Comparison of ENCODE assay signal across 8 cellular contexts in the genomic region with DNA sequence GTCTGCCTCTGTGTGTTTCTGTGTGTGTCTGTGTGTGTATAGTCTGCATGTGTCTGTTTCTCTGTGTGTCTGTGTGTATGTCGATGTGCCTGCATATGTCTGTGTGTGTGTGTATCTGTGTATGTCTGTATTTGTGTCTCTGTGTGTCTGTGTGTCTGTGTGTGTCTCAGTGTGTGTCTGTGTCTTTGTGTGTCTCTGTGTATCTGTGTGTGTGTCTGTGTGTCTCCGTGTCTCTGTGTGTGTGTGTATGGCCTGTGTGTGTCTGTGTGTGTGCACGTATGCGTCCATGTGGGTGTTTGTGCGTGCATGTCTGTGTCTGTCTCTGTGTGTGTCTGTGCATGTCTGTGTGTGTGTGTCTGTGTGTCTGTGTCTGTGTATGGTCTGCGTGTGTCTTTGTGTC. TPM values are rescaled to one million over a fixed set of nuclear protein-coding genes. Genes with fewer than 3 reads are reported as not detected.
DNase-seq lines count a peak whose midpoint lies in the region; ATAC-seq and TF ChIP-seq lines count a peak whose summit lies in the region.

No MANE protein-coding gene starts in this region.

- no peak overlapping the region for H3K27ac ChIP-seq in left ventricle myocardium inferior (replicated peaks)
- no peak overlapping the region for H3K27ac ChIP-seq in mesodermal cell (ENCODE audit: low read depth, low read length, severe bottlenecking)
- no peak overlapping the region for H3K27ac ChIP-seq in upper lobe of right lung

- H3K9me3 ChIP-seq in left ventricle myocardium inferior (replicated peaks), result no peaks in the 10 kb centered on the region
- H3K9me3 ChIP-seq in mesodermal cell (ENCODE audit: control insufficient read depth, low read length), result no peaks in the 10 kb centered on the region
- H3K9me3 ChIP-seq in upper lobe of right lung, result no peaks in the 10 kb centered on the region

- H3K4me3 ChIP-seq in left ventricle myocardium inferior, result peak overlapping the region; percentile 77
- H3K4me3 ChIP-seq in cardiac fibroblast (replicated peaks in 1 of 2; ENCODE audit: low read depth in 2 of 2, low read length in 2 of 2), result peak overlapping the region; percentile 64 to 73
- peak overlapping the region; percentile 53 for H3K4me3 ChIP-seq in mesodermal cell (ENCODE audit: extremely low read depth, insufficient read depth, low read length, poor library complexity, severe bottlenecking)
- peak overlapping the region; percentile 60 for H3K4me3 ChIP-seq in upper lobe of right lung

- peaks cover 3% of the 10 kb centered on the region for H3K27me3 ChIP-seq in left ventricle myocardium inferior (ENCODE audit: low read depth)
- no peaks in the 10 kb centered on the region for H3K27me3 ChIP-seq in upper lobe of right lung

- DNase-seq in left ventricle myocardium inferior, result no peak
- no peak for DNase-seq in cardiac septum (ENCODE audit: low spot score)
- DNase-seq in cardiac fibroblast (ENCODE audit: low read depth in 2 of 2), result no peak
- no peak for DNase-seq in upper lobe of right lung
- no peak for DNase-seq in NCI-H345 (lab: John Stamatoyannopoulos, UW)

- intact Hi-C loops in left ventricle myocardium inferior (cut with micrococcal nuclease), result no loop called here
- intact Hi-C loops in cardiac septum (cut with DNase I), result no loop called here
- intact Hi-C loops in upper lobe of right lung (cut with DNase I), result no loop called here

- peaks cover 18% of the 10 kb centered on the region for H3K4me1 ChIP-seq in left ventricle myocardium inferior
- H3K4me1 ChIP-seq in mesodermal cell (ENCODE audit: control insufficient read depth, insufficient read depth, low read length, poor library complexity, severe bottlenecking), result peaks cover 4% of the 10 kb centered on the region
- peaks cover 11% of the 10 kb centered on the region for H3K4me1 ChIP-seq in upper lobe of right lung

- H3K36me3 ChIP-seq in left ventricle myocardium inferior, result no peaks in the 10 kb centered on the region
- no peaks in the 10 kb centered on the region for H3K36me3 ChIP-seq in mesodermal cell (ENCODE audit: control insufficient read depth, insufficient read depth, low read length)
- no peaks in the 10 kb centered on the region for H3K36me3 ChIP-seq in upper lobe of right lung

- 58 to 66% methylated on average over 6 of the region's 6 CpGs for WGBS in mesodermal cell (ENCODE audit: insufficient coverage in 2 of 2), 2 experiments

- ATAC-seq in upper lobe of right lung, result no peak
- no peak for ATAC-seq in HG02759 (IDR thresholded peaks at IDR 0.05; ENCODE audit: unreplicated experiment)
- no peak for ATAC-seq in esophagus mucosa

- TF ChIP-seq CTCF in left ventricle myocardium inferior (IDR thresholded peaks at IDR 0.05; ENCODE audit: borderline replicate concordance), result no peak
- no peak for TF ChIP-seq CTCF in cardiac fibroblast (IDR thresholded peaks at IDR 0.05; ENCODE audit: low read depth, low read length)
- no peak for TF ChIP-seq CTCF in upper lobe of right lung (IDR thresholded peaks at IDR 0.05)

RNA-seq across cellular contexts. Expression of gene SNX32, which starts 0.4 kb away (rescaled TPM):
- total RNA-seq in left ventricle myocardium inferior, result not detected
- total RNA-seq in cardiac septum, result 0.54 TPM
- polyA plus RNA-seq in mesodermal cell (2013, experiment 1 of 2), result 2.4 TPM
- 1.7 TPM for polyA plus RNA-seq in mesodermal cell (2013, experiment 2 of 2)
- not detected for total RNA-seq in upper lobe of right lung
- total RNA-seq in esophagus mucosa, result 0.12 TPM

RNA-seq across cellular contexts. Expression of gene CFL1, which starts 23.8 kb away (rescaled TPM):
- total RNA-seq in left ventricle myocardium inferior, result 299 TPM
- 434 TPM for total RNA-seq in cardiac septum
- 1,174 TPM for polyA plus RNA-seq in mesodermal cell (2013, experiment 1 of 2)
- 958 TPM for polyA plus RNA-seq in mesodermal cell (2013, experiment 2 of 2)
- total RNA-seq in upper lobe of right lung, result 608 TPM
- 645 TPM for total RNA-seq in esophagus mucosa

RNA-seq across cellular contexts. Expression of gene MUS81, which starts 26.0 kb away (rescaled TPM):
- total RNA-seq in left ventricle myocardium inferior (31.5 TPM), cardiac septum (37.6 TPM), upper lobe of right lung (49.4 TPM), esophagus mucosa (20.4 TPM)
- polyA plus RNA-seq in mesodermal cell (2013, experiment 1 of 2), result 60.0 TPM
- 54.2 TPM for polyA plus RNA-seq in mesodermal cell (2013, experiment 2 of 2)

RNA-seq across cellular contexts. Expression of gene EFEMP2, which starts 38.4 kb away (rescaled TPM):
- total RNA-seq in left ventricle myocardium inferior (85.1 TPM), cardiac septum (118 TPM), upper lobe of right lung (62.0 TPM), esophagus mucosa (4.6 TPM)
- polyA plus RNA-seq in mesodermal cell (2013, experiment 1 of 2), result 142 TPM
- polyA plus RNA-seq in mesodermal cell (2013, experiment 2 of 2), result 117 TPM

RNA-seq across cellular contexts. Expression of gene CTSW, which starts 45.4 kb away (rescaled TPM):
- 0.49 TPM for total RNA-seq in left ventricle myocardium inferior
- total RNA-seq in cardiac septum, result 0.83 TPM
- not detected for polyA plus RNA-seq in mesodermal cell (2013, experiment 1 of 2)
- not detected for polyA plus RNA-seq in mesodermal cell (2013, experiment 2 of 2)
- 17.2 TPM for total RNA-seq in upper lobe of right lung
- total RNA-seq in esophagus mucosa, result not detected
